ENCODE assay signal across 17 cellular contexts in the genomic region with DNA sequence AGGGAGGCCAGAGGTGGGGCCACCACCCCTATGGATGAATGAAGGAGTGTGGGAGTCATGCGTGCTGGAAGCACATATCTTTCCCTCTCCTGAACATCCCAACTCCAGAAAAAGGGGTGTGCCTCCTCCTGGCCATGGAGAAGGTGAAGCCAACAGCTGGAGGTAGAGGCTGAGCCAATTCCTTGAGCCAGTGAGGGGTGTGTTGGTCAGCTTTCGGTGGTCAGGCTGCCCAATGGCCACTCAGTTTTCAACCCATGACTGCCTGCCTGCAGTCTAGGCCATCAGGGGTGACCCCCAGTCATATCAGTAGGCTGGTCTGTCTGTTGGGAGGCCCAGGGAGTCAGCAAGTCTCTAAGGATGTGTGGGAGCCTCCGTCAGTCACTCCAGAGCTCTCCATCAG. TPM values are rescaled to one million over a fixed set of nuclear protein-coding genes. Genes with fewer than 3 reads are reported as not detected.
DNase-seq lines count a peak whose midpoint lies in the region; TF ChIP-seq lines count a peak whose summit lies in the region.
"Had no signal": no experiment of that assay in that cellular context is flagged by ENCODE, and none has a peak within 500 bp of the region (broad histone marks: within the 10 kb centered on the region; RNA-seq: fewer than 3 reads in every experiment).

No MANE protein-coding gene starts in this region.

- no peaks in the 10 kb centered on the region for H3K9me3 Mint-ChIP-seq in endothelial cell (ENCODE audit: unreplicated experiment)
- H3K9me3 Mint-ChIP-seq in neural crest cell: no peaks in the 10 kb centered on the region
- H3K9me3 Mint-ChIP-seq in activated CD4-positive, alpha-beta memory T cell treated with anti-CD3 and anti-CD28 coated beads for 36 hours: no peaks in the 10 kb centered on the region
- H3K9me3 Mint-ChIP-seq: H9 had no signal

- H3K27me3 Mint-ChIP-seq in endothelial cell (ENCODE audit: unreplicated experiment): peaks cover 20% of the 10 kb centered on the region
- peaks cover 41% of the 10 kb centered on the region for H3K27me3 Mint-ChIP-seq in neural crest cell (ENCODE audit: low read depth)
- peaks cover 34% of the 10 kb centered on the region for H3K27me3 Mint-ChIP-seq in activated CD4-positive, alpha-beta memory T cell treated with anti-CD3 and anti-CD28 coated beads for 36 hours

- no peak for DNase-seq in endothelial cell (ENCODE audit: low spot score)
- no peak for DNase-seq in neural crest cell (ENCODE audit: low read depth, low spot score)
- no peak for DNase-seq in EL
- DNase-seq in caudate nucleus (lab: John Stamatoyannopoulos, UW): no peak
- no peak for DNase-seq in activated CD4-positive, alpha-beta memory T cell treated with anti-CD3 and anti-CD28 coated beads for 36 hours
- DNase-seq: C1 segment of cervical spinal cord, DMS79 treated with DMSO at 0.1 percent for 48 hours, H9, NCI-H1105, NCI-H2081, NCI-H510A, NCI-H774 had no signal

- no peak overlapping the region for H3K9ac ChIP-seq in BLaER1

- no peak overlapping the region for H3K27ac Mint-ChIP-seq in endothelial cell (ENCODE audit: unreplicated experiment)
- no peak overlapping the region for H3K27ac Mint-ChIP-seq in neural crest cell (ENCODE audit: unreplicated experiment)
- H3K27ac Mint-ChIP-seq in activated CD4-positive, alpha-beta memory T cell treated with anti-CD3 and anti-CD28 coated beads for 36 hours: no peak overlapping the region
- H3K27ac Mint-ChIP-seq: H9 had no signal

- H3K4me1 ChIP-seq in BLaER1: peaks cover 54% of the 10 kb centered on the region
- no peaks in the 10 kb centered on the region for H3K4me1 ChIP-seq in HEK293 (ENCODE audit: control insufficient read depth, insufficient read depth, low read length)

- H3K4me2 ChIP-seq in BLaER1: peak overlapping the region; percentile 96

- H3K4me3 ChIP-seq in BLaER1 (no peak overlapping the region), HEK293 (ENCODE audit: low read depth, low read length) (no peak overlapping the region)

- H3K36me3 ChIP-seq in BLaER1 (no peaks in the 10 kb centered on the region), HEK293 (ENCODE audit: control insufficient read depth in 2 of 2, insufficient read depth in 1 of 2, low read length in 2 of 2) (no peaks in the 10 kb centered on the region)

- intact Hi-C loops in activated CD4-positive, alpha-beta memory T cell treated with anti-CD3 and anti-CD28 coated beads for 36 hours (cut with micrococcal nuclease): no loop called here

- H3K27me3 ChIP-seq in BLaER1: no peaks in the 10 kb centered on the region; the same call in 1 of the 2 replicates

- peaks cover 9% of the 10 kb centered on the region for H3K4me1 Mint-ChIP-seq in endothelial cell (ENCODE audit: unreplicated experiment)
- H3K4me1 Mint-ChIP-seq in neural crest cell: peaks cover 15% of the 10 kb centered on the region
- peaks cover 2% of the 10 kb centered on the region for H3K4me1 Mint-ChIP-seq in activated CD4-positive, alpha-beta memory T cell treated with anti-CD3 and anti-CD28 coated beads for 36 hours (ENCODE audit: low read depth)

- no peaks in the 10 kb centered on the region for H3K9me3 ChIP-seq in BLaER1
- no peaks in the 10 kb centered on the region for H3K9me3 ChIP-seq in HEK293 (ENCODE audit: control insufficient read depth, insufficient read depth, low read depth, low read length)
- H3K9me3 ChIP-seq: A549 had no signal

- no peaks in the 10 kb centered on the region for H4K20me1 ChIP-seq in BLaER1

- CTCF ChIA-PET in HEK293 (lab: Yijun Ruan, JAX): interaction anchor here (0.6 kb wide), 1 partner anchor 269 kb away, joined by 7 read pairs; no protein-coding TSS in a partner anchor
- CTCF ChIA-PET in activated CD4-positive, alpha-beta memory T cell treated with anti-CD3 and anti-CD28 coated beads for 36 hours (lab: Charles Lee): interaction anchor here (1.1 to 1.4 kb wide), 3 partner anchors 31 to 185 kb away, joined by 3 to 7 read pairs (median 3); no protein-coding TSS in a partner anchor

- H3K27ac ChIP-seq in BLaER1 (no peak overlapping the region), HEK293 (ENCODE audit: extremely low read depth, low read depth, low read length) (no peak overlapping the region), caudate nucleus (ENCODE audit: low read depth, low read length) (no peak overlapping the region)
- H3K27ac ChIP-seq: A549 had no signal

- H3K36me3 Mint-ChIP-seq in endothelial cell (ENCODE audit: low read depth, unreplicated experiment) (no peaks in the 10 kb centered on the region), neural crest cell (ENCODE audit: low read depth) (no peaks in the 10 kb centered on the region)
- H3K36me3 Mint-ChIP-seq in activated CD4-positive, alpha-beta memory T cell treated with anti-CD3 and anti-CD28 coated beads for 36 hours: no peaks in the 10 kb centered on the region

- H3K4me3 Mint-ChIP-seq in endothelial cell (ENCODE audit: unreplicated experiment): peak overlapping the region; percentile 1
- H3K4me3 Mint-ChIP-seq in neural crest cell: peak overlapping the region; percentile 87
- no peak overlapping the region for H3K4me3 Mint-ChIP-seq in activated CD4-positive, alpha-beta memory T cell treated with anti-CD3 and anti-CD28 coated beads for 36 hours

- POLR2A ChIA-PET in HEK293 (lab: Yijun Ruan, JAX): no interaction called here
- POLR2A ChIA-PET in activated CD4-positive, alpha-beta memory T cell treated with anti-CD3 and anti-CD28 coated beads for 36 hours (lab: Charles Lee): no interaction called here

- TF ChIP-seq CTCF in HEK293 (tag by site-specific recombination; IDR thresholded peaks at IDR 0.05) (no peak), endothelial cell (IDR thresholded peaks at IDR 0.05; ENCODE audit: unreplicated experiment) (no peak), neural crest cell (conservative IDR thresholded peaks at IDR 0.05) (no peak)

TF ChIP-seq in HEK293, 187 proteins besides CTCF, POLR2A, EP300 and RAD21:
- no peak for TF ChIP-seq ZNF660 (tag by site-specific recombination; IDR thresholded peaks at IDR 0.05)
- TF ChIP-seq, protein P1, sequence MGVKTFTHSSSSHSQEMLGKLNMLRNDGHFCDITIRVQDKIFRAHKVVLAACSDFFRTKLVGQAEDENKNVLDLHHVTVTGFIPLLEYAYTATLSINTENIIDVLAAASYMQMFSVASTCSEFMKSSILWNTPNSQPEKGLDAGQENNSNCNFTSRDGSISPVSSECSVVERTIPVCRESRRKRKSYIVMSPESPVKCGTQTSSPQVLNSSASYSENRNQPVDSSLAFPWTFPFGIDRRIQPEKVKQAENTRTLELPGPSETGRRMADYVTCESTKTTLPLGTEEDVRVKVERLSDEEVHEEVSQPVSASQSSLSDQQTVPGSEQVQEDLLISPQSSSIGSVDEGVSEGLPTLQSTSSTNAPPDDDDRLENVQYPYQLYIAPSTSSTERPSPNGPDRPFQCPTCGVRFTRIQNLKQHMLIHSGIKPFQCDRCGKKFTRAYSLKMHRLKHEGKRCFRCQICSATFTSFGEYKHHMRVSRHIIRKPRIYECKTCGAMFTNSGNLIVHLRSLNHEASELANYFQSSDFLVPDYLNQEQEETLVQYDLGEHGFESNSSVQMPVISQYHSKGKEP (tag by site-specific recombination; IDR thresholded peaks at IDR 0.05): no peak
- TF ChIP-seq, protein P2, sequence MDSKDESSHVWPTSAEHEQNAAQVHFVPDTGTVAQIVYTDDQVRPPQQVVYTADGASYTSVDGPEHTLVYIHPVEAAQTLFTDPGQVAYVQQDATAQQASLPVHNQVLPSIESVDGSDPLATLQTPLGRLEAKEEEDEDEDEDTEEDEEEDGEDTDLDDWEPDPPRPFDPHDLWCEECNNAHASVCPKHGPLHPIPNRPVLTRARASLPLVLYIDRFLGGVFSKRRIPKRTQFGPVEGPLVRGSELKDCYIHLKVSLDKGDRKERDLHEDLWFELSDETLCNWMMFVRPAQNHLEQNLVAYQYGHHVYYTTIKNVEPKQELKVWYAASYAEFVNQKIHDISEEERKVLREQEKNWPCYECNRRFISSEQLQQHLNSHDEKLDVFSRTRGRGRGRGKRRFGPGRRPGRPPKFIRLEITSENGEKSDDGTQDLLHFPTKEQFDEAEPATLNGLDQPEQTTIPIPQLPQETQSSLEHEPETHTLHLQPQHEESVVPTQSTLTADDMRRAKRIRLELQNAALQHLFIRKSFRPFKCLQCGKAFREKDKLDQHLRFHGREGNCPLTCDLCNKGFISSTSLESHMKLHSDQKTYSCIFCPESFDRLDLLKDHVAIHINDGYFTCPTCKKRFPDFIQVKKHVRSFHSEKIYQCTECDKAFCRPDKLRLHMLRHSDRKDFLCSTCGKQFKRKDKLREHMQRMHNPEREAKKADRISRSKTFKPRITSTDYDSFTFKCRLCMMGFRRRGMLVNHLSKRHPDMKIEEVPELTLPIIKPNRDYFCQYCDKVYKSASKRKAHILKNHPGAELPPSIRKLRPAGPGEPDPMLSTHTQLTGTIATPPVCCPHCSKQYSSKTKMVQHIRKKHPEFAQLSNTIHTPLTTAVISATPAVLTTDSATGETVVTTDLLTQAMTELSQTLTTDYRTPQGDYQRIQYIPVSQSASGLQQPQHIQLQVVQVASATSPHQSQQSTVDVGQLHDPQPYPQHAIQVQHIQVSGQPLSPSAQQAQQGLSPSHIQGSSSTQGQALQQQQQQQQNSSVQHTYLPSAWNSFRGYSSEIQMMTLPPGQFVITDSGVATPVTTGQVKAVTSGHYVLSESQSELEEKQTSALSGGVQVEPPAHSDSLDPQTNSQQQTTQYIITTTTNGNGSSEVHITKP (tag by site-specific recombination; IDR thresholded peaks at IDR 0.05): peak; percentile 85
TF ChIP-seq in HEK293: peak in this region for 1.

RNA-seq across cellular contexts. Expression of a gene that starts 13.6 kb away (rescaled TPM):
- total RNA-seq in endothelial cell (ENCODE audit: unreplicated experiment) (6.2 TPM), neural crest cell (0.14 and 0.34 TPM in 2 replicates)
- total RNA-seq in activated CD4-positive, alpha-beta memory T cell treated with anti-CD3 and anti-CD28 coated beads for 36 hours: not detected
- total RNA-seq: OCI-LY7, SK-MEL-5 had no signal

RNA-seq across cellular contexts. Expression of a gene that starts 27.9 kb away (rescaled TPM):
- total RNA-seq in endothelial cell (ENCODE audit: unreplicated experiment): not detected
- total RNA-seq in neural crest cell: not detected in 2 replicates
- not detected for total RNA-seq in activated CD4-positive, alpha-beta memory T cell treated with anti-CD3 and anti-CD28 coated beads for 36 hours
- total RNA-seq: OCI-LY7, SK-MEL-5 had no signal
